In the genomic region with DNA sequence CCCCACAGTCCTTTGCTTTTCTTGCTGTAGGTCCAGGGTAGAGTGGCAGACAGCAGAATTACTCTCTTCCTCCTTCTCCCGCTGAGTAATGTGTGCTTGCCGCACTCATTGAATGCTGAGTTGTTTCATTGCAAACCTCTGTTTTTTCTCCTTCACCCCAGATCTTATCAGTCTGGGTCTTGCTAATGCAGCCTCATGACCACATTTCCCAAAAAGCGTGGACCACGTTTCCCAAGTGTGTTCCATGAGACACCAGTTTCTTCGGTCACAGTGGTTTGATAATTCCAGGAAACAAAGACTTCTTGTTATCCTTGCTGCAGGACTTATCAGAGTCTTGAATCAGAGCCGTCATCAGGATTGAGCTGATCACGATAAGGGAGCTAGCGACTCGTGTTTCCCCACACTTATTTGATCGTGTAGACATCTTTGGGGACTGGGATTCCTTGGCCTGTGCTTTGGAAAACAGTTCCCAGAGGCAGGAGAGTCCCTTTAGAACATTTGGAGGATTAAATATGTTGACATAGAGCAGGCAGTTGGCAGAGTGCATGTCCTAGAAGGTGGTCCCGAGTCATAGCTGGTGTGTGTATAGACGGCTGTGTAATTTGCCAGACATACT, we compare ENCODE assay signal across 9 cellular contexts. TPM values are rescaled to one million over a fixed set of nuclear protein-coding genes. Genes with fewer than 3 reads are reported as not detected.
DNase-seq lines count a peak whose midpoint lies in the region; ATAC-seq and TF ChIP-seq lines count a peak whose summit lies in the region.
"Had no signal": no experiment of that assay in that cellular context is flagged by ENCODE, and none has a peak within 500 bp of the region (broad histone marks: within the 10 kb centered on the region; RNA-seq: fewer than 3 reads in every experiment).

No MANE protein-coding gene starts in this region.

- no peaks in the 10 kb centered on the region for H3K9me3 Mint-ChIP-seq in WTC11

- TF ChIP-seq CTCF in WTC11 (IDR thresholded peaks at IDR 0.05) = no peak
- TF ChIP-seq CTCF in lung (IDR thresholded peaks at IDR 0.05; ENCODE audit: control extremely low read depth, extremely low read depth) = no peak

- H3K27ac ChIP-seq in lung (ENCODE audit: low read depth in 1 of 2, low read length in 1 of 2) = peak overlapping the region; percentile 30 to 45

- H3K4me3 Mint-ChIP-seq in WTC11 = no peak overlapping the region

- CTCF ChIA-PET in WTC11 (lab: Charles Lee) = no interaction called here

- WGBS in lung, 2 donors = 62 to 71% methylated on average over 12 of the region's 12 CpGs

- peaks cover 59% of the 10 kb centered on the region for H3K4me1 Mint-ChIP-seq in WTC11

- H3K4me3 ChIP-seq in lung = no peak overlapping the region

- DNase-seq in GF-D8 (lab: John Stamatoyannopoulos, UW) (peak; percentile 72), WTC11 (ENCODE audit: low spot score) (no peak), lung (ENCODE audit: low spot score) (no peak), ACHN (no peak), middle frontal gyrus (ENCODE audit: extremely low spot score, low spot score) (no peak)
- DNase-seq: DMS79 treated with DMSO at 0.1 percent for 48 hours, left lung, MM.1S had no signal

- peaks cover 11 to 25% of the 10 kb centered on the region in 2 donors for H3K4me1 ChIP-seq in lung (ENCODE audit: control insufficient read depth in 2 of 2, insufficient read depth in 2 of 2, low read length in 2 of 2)

- ATAC-seq in WTC11 = no peak
- no peak for ATAC-seq in lung (ENCODE audit: insufficient read depth, low FRiP score)
- ATAC-seq in HG03342 (IDR thresholded peaks at IDR 0.05; ENCODE audit: unreplicated experiment) = no peak
- ATAC-seq: left lung had no signal

- H3K9me3 ChIP-seq in lung (ENCODE audit: control insufficient read depth in 2 of 2, insufficient read depth in 1 of 2, low read length in 1 of 2) = no peaks in the 10 kb centered on the region
- H3K9me3 ChIP-seq: left lung had no signal

- in situ Hi-C loops in ACHN (cut with HindIII; ENCODE audit: low pct_ligation_motif_present, low pct_unique_long_range_greater_than_20kb, low sequenced_read_pairs) = no loop called here

- peaks cover 23% of the 10 kb centered on the region for H3K36me3 Mint-ChIP-seq in WTC11

- H3K36me3 ChIP-seq in lung (ENCODE audit: control insufficient read depth in 2 of 2, insufficient read depth in 2 of 2, low read length in 2 of 2) = peaks cover 5 to 36% of the 10 kb centered on the region in 2 donors

- peak overlapping the region; percentile 97 for H3K27ac Mint-ChIP-seq in WTC11

- H3K27me3 ChIP-seq in lung (ENCODE audit: control insufficient read depth, insufficient read depth) = no peaks in the 10 kb centered on the region
- H3K27me3 ChIP-seq: left lung had no signal

- POLR2A ChIA-PET in WTC11 (lab: Charles Lee) = no interaction called here

- no peaks in the 10 kb centered on the region for H3K27me3 Mint-ChIP-seq in WTC11 (ENCODE audit: low read depth)

TF ChIP-seq in WTC11, 78 proteins besides CTCF, POLR2A, EP300 and RAD21:
- no peak for TF ChIP-seq RORB (CRISPR knock-in tag; IDR thresholded peaks at IDR 0.05)
- TF ChIP-seq, protein P1, sequence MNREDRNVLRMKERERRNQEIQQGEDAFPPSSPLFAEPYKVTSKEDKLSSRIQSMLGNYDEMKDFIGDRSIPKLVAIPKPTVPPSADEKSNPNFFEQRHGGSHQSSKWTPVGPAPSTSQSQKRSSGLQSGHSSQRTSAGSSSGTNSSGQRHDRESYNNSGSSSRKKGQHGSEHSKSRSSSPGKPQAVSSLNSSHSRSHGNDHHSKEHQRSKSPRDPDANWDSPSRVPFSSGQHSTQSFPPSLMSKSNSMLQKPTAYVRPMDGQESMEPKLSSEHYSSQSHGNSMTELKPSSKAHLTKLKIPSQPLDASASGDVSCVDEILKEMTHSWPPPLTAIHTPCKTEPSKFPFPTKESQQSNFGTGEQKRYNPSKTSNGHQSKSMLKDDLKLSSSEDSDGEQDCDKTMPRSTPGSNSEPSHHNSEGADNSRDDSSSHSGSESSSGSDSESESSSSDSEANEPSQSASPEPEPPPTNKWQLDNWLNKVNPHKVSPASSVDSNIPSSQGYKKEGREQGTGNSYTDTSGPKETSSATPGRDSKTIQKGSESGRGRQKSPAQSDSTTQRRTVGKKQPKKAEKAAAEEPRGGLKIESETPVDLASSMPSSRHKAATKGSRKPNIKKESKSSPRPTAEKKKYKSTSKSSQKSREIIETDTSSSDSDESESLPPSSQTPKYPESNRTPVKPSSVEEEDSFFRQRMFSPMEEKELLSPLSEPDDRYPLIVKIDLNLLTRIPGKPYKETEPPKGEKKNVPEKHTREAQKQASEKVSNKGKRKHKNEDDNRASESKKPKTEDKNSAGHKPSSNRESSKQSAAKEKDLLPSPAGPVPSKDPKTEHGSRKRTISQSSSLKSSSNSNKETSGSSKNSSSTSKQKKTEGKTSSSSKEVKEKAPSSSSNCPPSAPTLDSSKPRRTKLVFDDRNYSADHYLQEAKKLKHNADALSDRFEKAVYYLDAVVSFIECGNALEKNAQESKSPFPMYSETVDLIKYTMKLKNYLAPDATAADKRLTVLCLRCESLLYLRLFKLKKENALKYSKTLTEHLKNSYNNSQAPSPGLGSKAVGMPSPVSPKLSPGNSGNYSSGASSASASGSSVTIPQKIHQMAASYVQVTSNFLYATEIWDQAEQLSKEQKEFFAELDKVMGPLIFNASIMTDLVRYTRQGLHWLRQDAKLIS (CRISPR knock-in tag; IDR thresholded peaks at IDR 0.05; ENCODE audit: borderline replicate concordance) = no peak
- TF ChIP-seq, protein P2, sequence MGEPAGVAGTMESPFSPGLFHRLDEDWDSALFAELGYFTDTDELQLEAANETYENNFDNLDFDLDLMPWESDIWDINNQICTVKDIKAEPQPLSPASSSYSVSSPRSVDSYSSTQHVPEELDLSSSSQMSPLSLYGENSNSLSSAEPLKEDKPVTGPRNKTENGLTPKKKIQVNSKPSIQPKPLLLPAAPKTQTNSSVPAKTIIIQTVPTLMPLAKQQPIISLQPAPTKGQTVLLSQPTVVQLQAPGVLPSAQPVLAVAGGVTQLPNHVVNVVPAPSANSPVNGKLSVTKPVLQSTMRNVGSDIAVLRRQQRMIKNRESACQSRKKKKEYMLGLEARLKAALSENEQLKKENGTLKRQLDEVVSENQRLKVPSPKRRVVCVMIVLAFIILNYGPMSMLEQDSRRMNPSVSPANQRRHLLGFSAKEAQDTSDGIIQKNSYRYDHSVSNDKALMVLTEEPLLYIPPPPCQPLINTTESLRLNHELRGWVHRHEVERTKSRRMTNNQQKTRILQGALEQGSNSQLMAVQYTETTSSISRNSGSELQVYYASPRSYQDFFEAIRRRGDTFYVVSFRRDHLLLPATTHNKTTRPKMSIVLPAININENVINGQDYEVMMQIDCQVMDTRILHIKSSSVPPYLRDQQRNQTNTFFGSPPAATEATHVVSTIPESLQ (CRISPR knock-in tag; IDR thresholded peaks at IDR 0.05) = no peak
TF ChIP-seq in WTC11: peak in this region for 0.

RNA-seq across cellular contexts. Expression of a gene that starts 4.4 kb away (rescaled TPM):
- total RNA-seq in WTC11 (2021) (63.8 to 83.5 TPM (median 64.5 TPM) in 3 replicates), lung (10 to 100 TPM; 30.4 to 60.8 TPM)
- polyA plus RNA-seq in lung = 10 to 100 TPM; 26.6 to 66.9 TPM

RNA-seq across cellular contexts. Expression of a gene that starts 4.6 kb away (rescaled TPM):
- total RNA-seq in WTC11 (2021) = 31.4 to 34.1 TPM (median 33.0 TPM) in 3 replicates
- total RNA-seq in lung = 1 to 10 TPM; 4.6 to 7.7 TPM
- polyA plus RNA-seq in lung = 1 to 10 TPM; 4.5 to 5.0 TPM

RNA-seq across cellular contexts. Expression of a gene that starts 34.5 kb away (rescaled TPM):
- total RNA-seq in WTC11 (2021) (14.6 to 21.3 TPM (median 20.0 TPM) in 3 replicates), lung (10 to 100 TPM; 25.5 to 66.5 TPM)
- polyA plus RNA-seq in lung = 10 to 100 TPM; 21.4 to 86.3 TPM

RNA-seq across cellular contexts. Expression of a gene that starts 56.7 kb away (rescaled TPM):
- total RNA-seq in WTC11 (2021) (76.8 to 79.3 TPM (median 77.5 TPM) in 3 replicates), lung (10 to 100 TPM; 26.1 to 50.0 TPM)
- 10 to 100 TPM; 23.7 to 32.0 TPM for polyA plus RNA-seq in lung
